ENCODE assay signal across 2 cellular contexts in the genomic region with DNA sequence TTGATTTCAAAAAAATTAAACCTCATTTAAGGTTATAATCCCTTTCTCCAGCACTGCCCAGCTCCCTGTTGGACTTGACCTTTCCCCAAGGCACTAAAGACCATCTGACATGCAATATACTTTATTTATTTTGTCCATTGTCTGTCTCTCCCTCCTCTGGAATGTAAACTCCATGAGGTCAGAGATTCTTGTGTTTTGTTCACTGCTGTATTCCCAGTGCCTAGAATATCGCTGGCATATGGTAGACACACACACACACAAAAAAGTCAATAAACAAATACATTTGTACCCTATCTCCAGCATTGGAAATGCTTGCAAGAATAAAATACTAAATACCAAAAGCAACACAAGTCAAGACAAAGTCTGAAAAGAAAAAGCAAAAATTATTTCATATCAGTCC.
TF ChIP-seq lines count a peak whose summit lies in the region.

No MANE protein-coding gene starts in this region.

TF ChIP-seq in A549, 52 proteins besides CTCF, POLR2A, EP300 and RAD21 (continued from another document):
- TF ChIP-seq, protein P1, sequence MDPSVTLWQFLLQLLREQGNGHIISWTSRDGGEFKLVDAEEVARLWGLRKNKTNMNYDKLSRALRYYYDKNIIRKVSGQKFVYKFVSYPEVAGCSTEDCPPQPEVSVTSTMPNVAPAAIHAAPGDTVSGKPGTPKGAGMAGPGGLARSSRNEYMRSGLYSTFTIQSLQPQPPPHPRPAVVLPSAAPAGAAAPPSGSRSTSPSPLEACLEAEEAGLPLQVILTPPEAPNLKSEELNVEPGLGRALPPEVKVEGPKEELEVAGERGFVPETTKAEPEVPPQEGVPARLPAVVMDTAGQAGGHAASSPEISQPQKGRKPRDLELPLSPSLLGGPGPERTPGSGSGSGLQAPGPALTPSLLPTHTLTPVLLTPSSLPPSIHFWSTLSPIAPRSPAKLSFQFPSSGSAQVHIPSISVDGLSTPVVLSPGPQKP (IDR thresholded peaks at IDR 0.05; ENCODE audit: low read depth, low read length), result no peak
- TF ChIP-seq, protein P2, sequence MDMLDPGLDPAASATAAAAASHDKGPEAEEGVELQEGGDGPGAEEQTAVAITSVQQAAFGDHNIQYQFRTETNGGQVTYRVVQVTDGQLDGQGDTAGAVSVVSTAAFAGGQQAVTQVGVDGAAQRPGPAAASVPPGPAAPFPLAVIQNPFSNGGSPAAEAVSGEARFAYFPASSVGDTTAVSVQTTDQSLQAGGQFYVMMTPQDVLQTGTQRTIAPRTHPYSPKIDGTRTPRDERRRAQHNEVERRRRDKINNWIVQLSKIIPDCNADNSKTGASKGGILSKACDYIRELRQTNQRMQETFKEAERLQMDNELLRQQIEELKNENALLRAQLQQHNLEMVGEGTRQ (IDR thresholded peaks at IDR 0.05), result no peak
- TF ChIP-seq CEBPB (IDR thresholded peaks at IDR 0.05), result no peak
- TF ChIP-seq FOXS1 (CRISPR knock-in tag; IDR thresholded peaks at IDR 0.05), result no peak
- no peak for TF ChIP-seq CBX2 (IDR thresholded peaks at IDR 0.05; ENCODE audit: borderline replicate concordance, low read depth)
- TF ChIP-seq ZFP36 (IDR thresholded peaks at IDR 0.05; ENCODE audit: borderline replicate concordance, partially characterized antibody), result no peak
- TF ChIP-seq, protein P3, sequence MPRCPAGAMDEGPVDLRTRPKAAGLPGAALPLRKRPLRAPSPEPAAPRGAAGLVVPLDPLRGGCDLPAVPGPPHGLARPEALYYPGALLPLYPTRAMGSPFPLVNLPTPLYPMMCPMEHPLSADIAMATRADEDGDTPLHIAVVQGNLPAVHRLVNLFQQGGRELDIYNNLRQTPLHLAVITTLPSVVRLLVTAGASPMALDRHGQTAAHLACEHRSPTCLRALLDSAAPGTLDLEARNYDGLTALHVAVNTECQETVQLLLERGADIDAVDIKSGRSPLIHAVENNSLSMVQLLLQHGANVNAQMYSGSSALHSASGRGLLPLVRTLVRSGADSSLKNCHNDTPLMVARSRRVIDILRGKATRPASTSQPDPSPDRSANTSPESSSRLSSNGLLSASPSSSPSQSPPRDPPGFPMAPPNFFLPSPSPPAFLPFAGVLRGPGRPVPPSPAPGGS (IDR thresholded peaks at IDR 0.05), result no peak

TF ChIP-seq in GM23338, 12 proteins besides CTCF, POLR2A, EP300 and RAD21 (continued from another document):
- TF ChIP-seq, protein P4, sequence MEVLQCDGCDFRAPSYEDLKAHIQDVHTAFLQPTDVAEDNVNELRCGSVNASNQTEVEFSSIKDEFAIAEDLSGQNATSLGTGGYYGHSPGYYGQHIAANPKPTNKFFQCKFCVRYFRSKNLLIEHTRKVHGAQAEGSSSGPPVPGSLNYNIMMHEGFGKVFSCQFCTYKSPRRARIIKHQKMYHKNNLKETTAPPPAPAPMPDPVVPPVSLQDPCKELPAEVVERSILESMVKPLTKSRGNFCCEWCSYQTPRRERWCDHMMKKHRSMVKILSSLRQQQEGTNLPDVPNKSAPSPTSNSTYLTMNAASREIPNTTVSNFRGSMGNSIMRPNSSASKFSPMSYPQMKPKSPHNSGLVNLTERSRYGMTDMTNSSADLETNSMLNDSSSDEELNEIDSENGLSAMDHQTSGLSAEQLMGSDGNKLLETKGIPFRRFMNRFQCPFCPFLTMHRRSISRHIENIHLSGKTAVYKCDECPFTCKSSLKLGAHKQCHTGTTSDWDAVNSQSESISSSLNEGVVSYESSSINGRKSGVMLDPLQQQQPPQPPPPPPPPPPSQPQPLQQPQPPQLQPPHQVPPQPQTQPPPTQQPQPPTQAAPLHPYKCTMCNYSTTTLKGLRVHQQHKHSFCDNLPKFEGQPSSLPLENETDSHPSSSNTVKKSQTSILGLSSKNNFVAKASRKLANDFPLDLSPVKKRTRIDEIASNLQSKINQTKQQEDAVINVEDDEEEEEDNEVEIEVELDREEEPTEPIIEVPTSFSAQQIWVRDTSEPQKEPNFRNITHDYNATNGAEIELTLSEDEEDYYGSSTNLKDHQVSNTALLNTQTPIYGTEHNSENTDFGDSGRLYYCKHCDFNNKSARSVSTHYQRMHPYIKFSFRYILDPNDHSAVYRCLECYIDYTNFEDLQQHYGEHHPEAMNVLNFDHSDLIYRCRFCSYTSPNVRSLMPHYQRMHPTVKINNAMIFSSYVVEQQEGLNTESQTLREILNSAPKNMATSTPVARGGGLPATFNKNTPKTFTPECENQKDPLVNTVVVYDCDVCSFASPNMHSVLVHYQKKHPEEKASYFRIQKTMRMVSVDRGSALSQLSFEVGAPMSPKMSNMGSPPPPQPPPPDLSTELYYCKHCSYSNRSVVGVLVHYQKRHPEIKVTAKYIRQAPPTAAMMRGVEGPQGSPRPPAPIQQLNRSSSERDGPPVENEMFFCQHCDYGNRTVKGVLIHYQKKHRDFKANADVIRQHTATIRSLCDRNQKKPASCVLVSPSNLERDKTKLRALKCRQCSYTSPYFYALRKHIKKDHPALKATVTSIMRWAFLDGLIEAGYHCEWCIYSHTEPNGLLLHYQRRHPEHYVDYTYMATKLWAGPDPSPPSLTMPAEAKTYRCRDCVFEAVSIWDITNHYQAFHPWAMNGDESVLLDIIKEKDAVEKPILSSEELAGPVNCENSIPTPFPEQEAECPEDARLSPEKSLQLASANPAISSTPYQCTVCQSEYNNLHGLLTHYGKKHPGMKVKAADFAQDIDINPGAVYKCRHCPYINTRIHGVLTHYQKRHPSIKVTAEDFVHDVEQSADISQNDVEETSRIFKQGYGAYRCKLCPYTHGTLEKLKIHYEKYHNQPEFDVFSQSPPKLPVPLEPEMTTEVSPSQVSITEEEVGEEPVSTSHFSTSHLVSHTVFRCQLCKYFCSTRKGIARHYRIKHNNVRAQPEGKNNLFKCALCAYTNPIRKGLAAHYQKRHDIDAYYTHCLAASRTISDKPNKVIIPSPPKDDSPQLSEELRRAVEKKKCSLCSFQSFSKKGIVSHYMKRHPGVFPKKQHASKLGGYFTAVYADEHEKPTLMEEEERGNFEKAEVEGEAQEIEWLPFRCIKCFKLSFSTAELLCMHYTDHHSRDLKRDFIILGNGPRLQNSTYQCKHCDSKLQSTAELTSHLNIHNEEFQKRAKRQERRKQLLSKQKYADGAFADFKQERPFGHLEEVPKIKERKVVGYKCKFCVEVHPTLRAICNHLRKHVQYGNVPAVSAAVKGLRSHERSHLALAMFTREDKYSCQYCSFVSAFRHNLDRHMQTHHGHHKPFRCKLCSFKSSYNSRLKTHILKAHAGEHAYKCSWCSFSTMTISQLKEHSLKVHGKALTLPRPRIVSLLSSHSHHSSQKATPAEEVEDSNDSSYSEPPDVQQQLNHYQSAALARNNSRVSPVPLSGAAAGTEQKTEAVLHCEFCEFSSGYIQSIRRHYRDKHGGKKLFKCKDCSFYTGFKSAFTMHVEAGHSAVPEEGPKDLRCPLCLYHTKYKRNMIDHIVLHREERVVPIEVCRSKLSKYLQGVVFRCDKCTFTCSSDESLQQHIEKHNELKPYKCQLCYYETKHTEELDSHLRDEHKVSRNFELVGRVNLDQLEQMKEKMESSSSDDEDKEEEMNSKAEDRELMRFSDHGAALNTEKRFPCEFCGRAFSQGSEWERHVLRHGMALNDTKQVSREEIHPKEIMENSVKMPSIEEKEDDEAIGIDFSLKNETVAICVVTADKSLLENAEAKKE (CRISPR knock-in tag; IDR thresholded peaks at IDR 0.05), result no peak
- no peak for TF ChIP-seq EZH2 (IDR thresholded peaks at IDR 0.05; ENCODE audit: low read depth, unreplicated experiment)
- TF ChIP-seq REST (IDR thresholded peaks at IDR 0.05; ENCODE audit: unreplicated experiment), result no peak
- TF ChIP-seq POLR2AphosphoS5 (IDR thresholded peaks at IDR 0.05; ENCODE audit: low read depth), result no peak
- TF ChIP-seq JUNB (IDR thresholded peaks at IDR 0.05; ENCODE audit: unreplicated experiment), result no peak
- no peak for TF ChIP-seq STAT1 (IDR thresholded peaks at IDR 0.05; ENCODE audit: unreplicated experiment)
- no peak for TF ChIP-seq ZNF114 (CRISPR knock-in tag; IDR thresholded peaks at IDR 0.05)
- no peak for TF ChIP-seq EZH2phosphoT487 (IDR thresholded peaks at IDR 0.05; ENCODE audit: unreplicated experiment)
TF ChIP-seq in GM23338: peak in this region for 0.
